ENCODE assay signal across 22 cellular contexts in the genomic region with DNA sequence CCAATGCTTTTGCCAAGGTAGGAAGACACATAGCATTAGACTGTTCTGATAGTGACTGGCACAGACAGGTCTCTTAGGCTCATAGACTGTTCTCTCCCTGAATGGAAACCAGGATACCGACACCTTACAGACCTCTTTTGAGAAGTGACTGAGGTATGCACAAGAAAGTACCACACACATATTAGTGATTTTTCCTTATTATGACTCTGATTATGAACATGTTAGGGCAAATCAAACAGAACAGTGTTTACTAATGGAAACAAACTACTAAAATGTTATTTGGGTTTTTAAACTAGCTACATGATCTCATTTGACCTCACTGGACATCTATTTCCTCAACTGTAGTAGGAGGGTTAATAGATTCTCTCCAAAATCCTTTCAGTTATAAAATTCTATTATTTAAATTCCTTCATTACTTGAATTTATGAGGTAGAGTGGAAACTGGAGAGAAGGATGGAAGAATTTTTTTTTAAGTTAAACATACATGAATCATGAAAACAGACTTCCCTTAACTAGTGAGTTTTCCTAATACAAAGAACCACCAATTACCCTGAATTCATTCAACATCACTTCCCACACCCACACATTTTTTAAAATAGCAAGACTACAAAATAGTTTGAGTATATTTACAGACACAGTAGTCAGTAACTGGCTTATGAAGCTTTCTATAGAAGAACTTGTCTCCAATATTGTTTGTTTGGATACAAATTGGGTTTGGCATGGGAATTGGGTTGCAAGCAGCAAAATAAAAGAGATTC.
A peak's percentile ranks its signal among the peaks of the same experiment; 100 is the strongest.
DNase-seq lines count a peak whose midpoint lies in the region; ATAC-seq and TF ChIP-seq lines count a peak whose summit lies in the region.
"Had no signal": no experiment of that assay in that cellular context is flagged by ENCODE, and none has a peak within 500 bp of the region (broad histone marks: within the 10 kb centered on the region; RNA-seq: fewer than 3 reads in every experiment).

No MANE protein-coding gene starts in this region.

- DNase-seq in RWPE2 (ENCODE audit: low spot score) (no peak), foreskin keratinocyte (peak; percentile 44 to 67), renal cortical epithelial cell (ENCODE audit: low read depth) (peak; percentile 69), hepatic stellate cell (ENCODE audit: low spot score) (no peak), GM10248 (ENCODE audit: extremely low spot score) (no peak)
- DNase-seq: activated CD4-positive, alpha-beta T cell treated with anti-CD3 and anti-CD28 coated beads for 1 hour; activated CD8-positive, alpha-beta memory T cell treated with anti-CD3 and anti-CD28 coated beads for 24 hours; activated naive CD4-positive, alpha-beta T cell treated with Interleukin-2 at 50 U/mL for 16 hours; activated T-cell treated with anti-CD3 and anti-CD28 coated beads, Interleukin-2, amount 50 U/mL, for 4 hours; amniotic stem cell; NCI-H1092 treated with DMSO at 0.1 percent for 48 hours; NCI-H2029; NCI-H345; NCI-H82; ovary; right lobe of liver; T-cell had no signal

- peak overlapping the region in 6 of 11 experiments; percentile 27 to 71 (median 57); a peak in 12 of 22 replicates for H3K27ac ChIP-seq in BLaER1 treated with 17β-estradiol and CSF1 and Interleukin-3, amounts not matched to agents 10 nM and 100 nM
- peak overlapping the region; percentile 33 for H3K27ac ChIP-seq in RWPE2 (ENCODE audit: poor library complexity, severe bottlenecking)
- H3K27ac ChIP-seq in foreskin keratinocyte = peak overlapping the region; percentile 66
- no peak overlapping the region for H3K27ac ChIP-seq in gastroesophageal sphincter
- H3K27ac ChIP-seq: HL-60, ovary, right lobe of liver had no signal

- 94% methylated on average over 1 of the region's 1 CpG; no CpG with 5 or more reads in 1 of the 2 donors for WGBS in gastroesophageal sphincter (ENCODE audit: low coverage in 1 of 2), 2 donors

- CTCF ChIA-PET in GM10248 (lab: Yijun Ruan, JAX) = no interaction called here

- peaks cover 15 to 42% (median 29%) of the 10 kb centered on the region in 10 experiments for H3K4me1 ChIP-seq in BLaER1 treated with 17β-estradiol and CSF1 and Interleukin-3, amounts not matched to agents 10 nM and 100 nM
- H3K4me1 ChIP-seq in RWPE2 (ENCODE audit: insufficient read depth, poor library complexity, severe bottlenecking) (peaks cover 41% of the 10 kb centered on the region), foreskin keratinocyte (peaks cover 49% of the 10 kb centered on the region), gastroesophageal sphincter (peaks cover 16 to 92% (median 26%) of the 10 kb centered on the region in 3 donors)

- H3K4me3 ChIP-seq in BLaER1 treated with 17β-estradiol and CSF1 and Interleukin-3, amounts not matched to agents 10 nM and 100 nM = peak overlapping the region in 1 of 10 experiments; percentile 33; a peak in 1 of 20 replicates
- H3K4me3 ChIP-seq in RWPE2 (ENCODE audit: severe bottlenecking) (no peak overlapping the region), gastroesophageal sphincter (no peak overlapping the region)
- H3K4me3 ChIP-seq: ovary, right lobe of liver had no signal

- TF ChIP-seq CTCF in RWPE2 (IDR thresholded peaks at IDR 0.05; ENCODE audit: poor library complexity, severe bottlenecking) (no peak), foreskin keratinocyte (conservative IDR thresholded peaks at IDR 0.05) (no peak), gastroesophageal sphincter (IDR thresholded peaks at IDR 0.05) (no peak), GM10248 (IDR thresholded peaks at IDR 0.05; ENCODE audit: control extremely low read depth, extremely low read depth, low read depth, missing control alignments) (no peak)

- H3K4me2 ChIP-seq in BLaER1 treated with 17β-estradiol and CSF1 and Interleukin-3, amounts not matched to agents 10 nM and 100 nM = peak overlapping the region; percentile 31 to 80 (median 51)

- no peaks in the 10 kb centered on the region for H3K27me3 ChIP-seq in BLaER1 treated with 17β-estradiol and CSF1 and Interleukin-3, amounts not matched to agents 10 nM and 100 nM
- H3K27me3 ChIP-seq in RWPE2 (ENCODE audit: insufficient read depth, poor library complexity, severe bottlenecking) (no peaks in the 10 kb centered on the region), foreskin keratinocyte (no peaks in the 10 kb centered on the region), gastroesophageal sphincter (no peaks in the 10 kb centered on the region)
- H3K27me3 ChIP-seq: ovary, right lobe of liver had no signal

- H3K9ac ChIP-seq in BLaER1 treated with 17β-estradiol and CSF1 and Interleukin-3, amounts not matched to agents 10 nM and 100 nM = no peak overlapping the region; a peak in 1 of 22 replicates

- no peaks in the 10 kb centered on the region for H4K20me1 ChIP-seq in BLaER1 treated with 17β-estradiol and CSF1 and Interleukin-3, amounts not matched to agents 10 nM and 100 nM

- POLR2A ChIA-PET in GM10248 (lab: Yijun Ruan, JAX) = no interaction called here

- ATAC-seq in RWPE2 (ENCODE audit: low read depth) = no peak
- no peak for ATAC-seq in foreskin keratinocyte
- no peak for ATAC-seq in gastroesophageal sphincter
- no peak for ATAC-seq in HG03571 (IDR thresholded peaks at IDR 0.05; ENCODE audit: unreplicated experiment)
- ATAC-seq: activated T-cell treated with anti-CD3 and anti-CD28 coated beads, Interleukin-2, amount 50 U/mL, for 4 hours; HepG2; right lobe of liver; T-cell had no signal

- peaks cover 0 to 60% (median 37%) of the 10 kb centered on the region in 11 experiments; a peak in 17 of 22 replicates for H3K9me3 ChIP-seq in BLaER1 treated with 17β-estradiol and CSF1 and Interleukin-3, amounts not matched to agents 10 nM and 100 nM (replicated peaks in 1 of 11)
- H3K9me3 ChIP-seq in RWPE2 (ENCODE audit: severe bottlenecking) = peaks cover 2% of the 10 kb centered on the region
- H3K9me3 ChIP-seq in gastroesophageal sphincter = no peaks in the 10 kb centered on the region
- H3K9me3 ChIP-seq: ovary, right lobe of liver had no signal

- H3K36me3 ChIP-seq in BLaER1 treated with 17β-estradiol and CSF1 and Interleukin-3, amounts not matched to agents 10 nM and 100 nM = peaks cover 0 to 7% (median 0%) of the 10 kb centered on the region in 11 experiments; a peak in 1 of 22 replicates
- H3K36me3 ChIP-seq in RWPE2 (ENCODE audit: low read depth) (peaks cover 37% of the 10 kb centered on the region), gastroesophageal sphincter (peaks cover 0 to 16% of the 10 kb centered on the region in 2 donors)
- H3K36me3 ChIP-seq: ovary, right lobe of liver had no signal

- TF ChIP-seq POLR2A in gastroesophageal sphincter (IDR thresholded peaks at IDR 0.05) = no peak

- TF ChIP-seq EP300 in gastroesophageal sphincter (IDR thresholded peaks at IDR 0.05) = no peak

Comparison
In these comparisons a context has a peak if more than half of its experiments do, and no peak if none do; other contexts are left out.
1. H3K27ac ChIP-seq: peak in BLaER1 treated with 17β-estradiol and CSF1 and Interleukin-3, amounts not matched to agents 10 nM and 100 nM (6 of 11), RWPE2 (single experiment) and foreskin keratinocyte (single experiment); none in gastroesophageal sphincter (0 of 4).
2. DNase-seq: peak in foreskin keratinocyte (2 of 2) and renal cortical epithelial cell (single experiment); none in RWPE2 (single experiment), hepatic stellate cell (single experiment) and GM10248 (single experiment).